In genomic region chr13:46721054-46721453, GRCh38 we compare ENCODE assay signal across 8 cellular contexts.
DNase-seq lines count a peak whose midpoint lies in the region; ATAC-seq and TF ChIP-seq lines count a peak whose summit lies in the region.

No MANE protein-coding gene starts in this region.

- peaks cover 0 to 2% of the 10 kb centered on the region in 2 donors for H3K27me3 Mint-ChIP-seq in CD8-positive, alpha-beta memory T cell

- H3K79me2 ChIP-seq in HCT116 (ENCODE audit: insufficient read depth, low read length), result no peaks in the 10 kb centered on the region

- no peak overlapping the region for H3K27ac ChIP-seq in CD8-positive, alpha-beta memory T cell (ENCODE audit: low read depth, low read length)
- no peak overlapping the region for H3K27ac ChIP-seq in HCT116 (ENCODE audit: low read depth, low read length)
- no peak overlapping the region for H3K27ac ChIP-seq in liver (ENCODE audit: low read depth in 1 of 2, low read length in 2 of 2)
- H3K27ac ChIP-seq in stomach, result no peak overlapping the region

- RAD21 ChIA-PET in HCT116 (lab: Charles Lee; ENCODE audit: low non-redundant PET in 1 of 2, low total read pairs in 2 of 2, uncharacterized antibody in 2 of 2, unreplicated experiment in 2 of 2), result interaction anchor here (1.0 to 1.1 kb wide), 2 partner anchors 168 to 227 kb away, joined by 3 to 4 read pairs; partner anchors contain the start of gene LRCH1 (in 1 of the 2)

- H3K27ac Mint-ChIP-seq in CD8-positive, alpha-beta memory T cell, result no peak overlapping the region

- peaks cover 22 to 43% (median 28%) of the 10 kb centered on the region in 3 donors for H3K36me3 Mint-ChIP-seq in CD8-positive, alpha-beta memory T cell

- 26% methylated on average over 4 of the region's 4 CpGs for WGBS in liver
- 10 to 21% (median 14%) methylated on average over 4 of the region's 4 CpGs for WGBS in stomach, 5 donors

- POLR2A ChIA-PET in CD8-positive, alpha-beta memory T cell (lab: Charles Lee), result interaction anchor here (0.6 kb wide), 1 partner anchor 46 kb away, joined by 3 read pairs; no protein-coding TSS in a partner anchor
- POLR2A ChIA-PET in HCT116 (lab: Charles Lee), result no interaction called here

- peak; percentile 6 to 58 (median 19) for DNase-seq in CD8-positive, alpha-beta memory T cell
- DNase-seq in HCT116 (ENCODE audit: low read depth, low spot score), result peak; percentile 15
- peak; percentile 25 for DNase-seq in T-helper 9 cell
- peak; percentile 19 for DNase-seq in central memory CD4-positive, alpha-beta T cell
- peak; percentile 53 for DNase-seq in stomach

- peaks cover 4 to 10% (median 7%) of the 10 kb centered on the region in 3 donors for H3K4me1 Mint-ChIP-seq in CD8-positive, alpha-beta memory T cell

- no peaks in the 10 kb centered on the region for H3K4me1 ChIP-seq in CD8-positive, alpha-beta memory T cell (ENCODE audit: insufficient read depth, low read length)
- H3K4me1 ChIP-seq in HCT116 (ENCODE audit: control insufficient read depth in 1 of 2, insufficient read depth in 2 of 2, low read length in 2 of 2) (no peaks in the 10 kb centered on the region), liver (ENCODE audit: control insufficient read depth in 4 of 4, insufficient read depth in 4 of 4, low read length in 3 of 4) (peaks cover 2 to 8% (median 5%) of the 10 kb centered on the region in 4 donors), stomach (peaks cover 0 to 22% (median 9%) of the 10 kb centered on the region in 4 donors)

- no peaks in the 10 kb centered on the region for H3K27me3 ChIP-seq in CD8-positive, alpha-beta memory T cell (ENCODE audit: insufficient read depth, low read length, poor library complexity, severe bottlenecking)
- no peaks in the 10 kb centered on the region for H3K27me3 ChIP-seq in HCT116 (ENCODE audit: insufficient read depth, low read length)
- no peaks in the 10 kb centered on the region for H3K27me3 ChIP-seq in liver (ENCODE audit: control insufficient read depth in 4 of 4, insufficient read depth in 4 of 4, low read length in 3 of 4)
- H3K27me3 ChIP-seq in stomach, result no peaks in the 10 kb centered on the region

- TF ChIP-seq EP300 in stomach (IDR thresholded peaks at IDR 0.05), result no peak

- TF ChIP-seq RAD21 in HCT116 (IDR thresholded peaks at IDR 0.05; ENCODE audit: low read depth) (peak; percentile 74), liver (IDR thresholded peaks at IDR 0.05) (peak; percentile 90 to 92)

- no peaks in the 10 kb centered on the region for H3K9me3 Mint-ChIP-seq in CD8-positive, alpha-beta memory T cell

- intact Hi-C loops in HCT116 (cut with micrococcal nuclease), result loop anchor here (1.0 kb wide), 2 partner anchors 170 to 228 kb away; no protein-coding TSS in a partner anchor
- intact Hi-C loops in stomach (cut with DNase I; ENCODE audit: low total_unique reads), result loop anchor here (5.0 kb wide), 2 partner anchors 174 to 229 kb away; no protein-coding TSS in a partner anchor

- no peak overlapping the region for H3K4me3 Mint-ChIP-seq in CD8-positive, alpha-beta memory T cell

- BruUV-seq in HCT116 (replicated peaks; lab: Mats Ljungman, UMichigan), result no TSS peak

- H3K36me3 ChIP-seq in CD8-positive, alpha-beta memory T cell (ENCODE audit: insufficient read depth, low read length), result peaks cover 15% of the 10 kb centered on the region
- H3K36me3 ChIP-seq in HCT116 (ENCODE audit: control insufficient read depth in 1 of 2, insufficient read depth in 2 of 2, low read length in 2 of 2), result peaks cover 0 to 12% of the 10 kb centered on the region in 2 experiments; a peak in 2 of 4 replicates
- H3K36me3 ChIP-seq in liver (ENCODE audit: control insufficient read depth in 4 of 4, insufficient read depth in 3 of 4, low read depth in 1 of 4, low read length in 3 of 4), result peaks cover 4 to 21% (median 15%) of the 10 kb centered on the region in 4 donors
- peaks cover 20 to 47% (median 35%) of the 10 kb centered on the region in 4 donors for H3K36me3 ChIP-seq in stomach

- H3K9me2 ChIP-seq in HCT116 (ENCODE audit: insufficient read depth), result no peaks in the 10 kb centered on the region

- ATAC-seq in HCT116, result no peak
- no peak for ATAC-seq in GM21367 (IDR thresholded peaks at IDR 0.05; ENCODE audit: unreplicated experiment)
- ATAC-seq in HG03442 (IDR thresholded peaks at IDR 0.05; ENCODE audit: unreplicated experiment), result no peak

- no peak overlapping the region for H3K9ac ChIP-seq in HCT116 (ENCODE audit: low read length)
- H3K9ac ChIP-seq in liver (ENCODE audit: low read depth in 1 of 2, low read length in 2 of 2), result no peak overlapping the region

- H3K4me2 ChIP-seq in HCT116 (ENCODE audit: low read length), result no peak overlapping the region

- TF ChIP-seq CTCF in HCT116 (IDR thresholded peaks at IDR 0.05 in 2 of 3, conservative IDR thresholded peaks at IDR 0.05 in 1 of 3; ENCODE audit: borderline replicate concordance in 1 of 3, insufficient read depth in 1 of 3, low read depth in 2 of 3, low read length in 2 of 3) (peak; percentile 36 to 68 (median 55); a peak in 4 of 6 replicates), liver (IDR thresholded peaks at IDR 0.05; ENCODE audit: low read depth, low read length, missing input control) (peak; percentile 70), stomach (IDR thresholded peaks at IDR 0.05) (peak in 5 of 7 experiments; percentile 46 to 78 (median 58))

- H4K20me1 ChIP-seq in HCT116 (ENCODE audit: insufficient read depth), result no peaks in the 10 kb centered on the region

- H3K9me3 ChIP-seq in CD8-positive, alpha-beta memory T cell (ENCODE audit: low read length), result no peaks in the 10 kb centered on the region
- H3K9me3 ChIP-seq in HCT116 (ENCODE audit: control insufficient read depth in 1 of 2, insufficient read depth in 1 of 2, low read depth in 1 of 2, low read length in 2 of 2), result no peaks in the 10 kb centered on the region
- no peaks in the 10 kb centered on the region for H3K9me3 ChIP-seq in liver (ENCODE audit: control insufficient read depth in 4 of 4, low read length in 3 of 4)
- H3K9me3 ChIP-seq in stomach, result no peaks in the 10 kb centered on the region

- H2AFZ ChIP-seq in HCT116 (ENCODE audit: low read depth, low read length, poor library complexity, severe bottlenecking), result no peak overlapping the region

- CTCF ChIA-PET in CD8-positive, alpha-beta memory T cell (lab: Charles Lee), result interaction anchor here (0.7 to 3.9 kb wide), 5 partner anchors 44 to 231 kb away, joined by 3 to 26 read pairs (median 3); no protein-coding TSS in a partner anchor
- CTCF ChIA-PET in HCT116 (lab: Charles Lee), result interaction anchor here (0.7 to 1.7 kb wide), 8 partner anchors 12 to 230 kb away, joined by 3 to 25 read pairs (median 5); partner anchors contain the start of gene LRCH1

- H3K4me3 ChIP-seq in CD8-positive, alpha-beta memory T cell (ENCODE audit: low read length), result no peak overlapping the region
- H3K4me3 ChIP-seq in HCT116 (replicated peaks in 1 of 2; ENCODE audit: low read depth in 1 of 2, low read length in 2 of 2) (no peak overlapping the region), liver (ENCODE audit: low read depth in 1 of 3, low read length in 3 of 3) (no peak overlapping the region), stomach (no peak overlapping the region)

- TF ChIP-seq POLR2A in HCT116 (IDR thresholded peaks at IDR 0.05; ENCODE audit: borderline replicate concordance, extremely low read depth, insufficient read depth, insufficient read length), result no peak
- TF ChIP-seq POLR2A in stomach (IDR thresholded peaks at IDR 0.05), result no peak

TF ChIP-seq in HCT116, 20 proteins besides CTCF, POLR2A, EP300 and RAD21:
- TF ChIP-seq TCF7L2 (IDR thresholded peaks at IDR 0.05; ENCODE audit: borderline replicate concordance, extremely low read depth, insufficient read depth, insufficient read length) (no peak), SP1 (IDR thresholded peaks at IDR 0.05; ENCODE audit: low read depth) (no peak), ZFX (IDR thresholded peaks at IDR 0.05) (no peak), CEBPB (IDR thresholded peaks at IDR 0.05; ENCODE audit: low read depth) (no peak), POLR2AphosphoS5 (IDR thresholded peaks at IDR 0.05; ENCODE audit: low read depth, low read length) (no peak)

TF ChIP-seq in liver, 16 proteins besides CTCF, POLR2A, EP300 and RAD21:
- no peak for TF ChIP-seq YY1 (IDR thresholded peaks at IDR 0.05)
TF ChIP-seq in liver: peak in this region for 0.
